Comparison of ENCODE assay signal across 16 cellular contexts in the genomic region with DNA sequence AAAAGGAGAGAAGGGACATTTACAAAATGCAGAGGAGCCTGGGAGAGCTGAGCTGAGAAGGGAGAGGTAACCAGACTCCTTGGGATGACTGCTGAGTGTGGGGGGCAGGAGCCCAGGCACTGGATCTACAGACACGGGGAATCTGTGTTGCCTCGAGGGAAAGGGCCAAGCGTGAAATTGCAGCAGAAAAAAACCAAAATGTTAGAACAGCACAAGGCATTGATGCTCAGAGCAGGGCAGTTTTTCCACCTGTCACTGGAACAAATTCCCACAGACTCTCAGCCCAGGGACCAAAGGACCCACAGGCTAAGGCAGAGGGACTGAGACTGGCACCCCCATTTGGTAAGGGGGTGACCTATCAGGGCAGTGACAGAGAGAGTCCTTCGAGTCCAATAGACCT. TPM values are rescaled to one million over a fixed set of nuclear protein-coding genes. Genes with fewer than 3 reads are reported as not detected.
DNase-seq lines count a peak whose midpoint lies in the region; TF ChIP-seq lines count a peak whose summit lies in the region.
"Had no signal": no experiment of that assay in that cellular context is flagged by ENCODE, and none has a peak within 500 bp of the region (broad histone marks: within the 10 kb centered on the region; RNA-seq: fewer than 3 reads in every experiment).

No MANE protein-coding gene starts in this region.

- peaks cover 19% of the 10 kb centered on the region for H3K4me1 ChIP-seq in skeletal muscle satellite cell (ENCODE audit: control insufficient read depth, insufficient read depth, low read length)
- H3K4me1 ChIP-seq: parathyroid adenoma had no signal

- no peak overlapping the region for H3K4me3 ChIP-seq in skeletal muscle satellite cell (ENCODE audit: low read length)
- H3K4me3 ChIP-seq in MG63 = no peak overlapping the region
- H3K4me3 ChIP-seq: body of pancreas had no signal

- H3K36me3 ChIP-seq in skeletal muscle satellite cell (ENCODE audit: insufficient read depth, low read length) (no peaks in the 10 kb centered on the region), MG63 (no peaks in the 10 kb centered on the region)
- H3K36me3 ChIP-seq: gastrocnemius medialis had no signal

- H3K27me3 Mint-ChIP-seq in brain (peaks cover 37% of the 10 kb centered on the region), immature natural killer cell (ENCODE audit: low read depth in 3 of 3) (peaks cover 10 to 13% (median 12%) of the 10 kb centered on the region in 3 donors)

- DNase-seq in ELF-1 (ENCODE audit: low read depth, low spot score) (peak; percentile 35), immature natural killer cell (no peak), LoVo (ENCODE audit: low spot score) (no peak), MG63 (no peak), mucosa of gallbladder (ENCODE audit: low spot score) (no peak)
- DNase-seq in NK-92 treated with Interleukin-12 subunit alpha and Interleukin-12 subunit beta, amount 100 ng/mL, for 24 hours (lab: John Stamatoyannopoulos, UW) = no peak
- DNase-seq: activated naive CD4-positive, alpha-beta T cell treated with anti-CD3 and anti-CD28 coated beads for 36 hours; body of pancreas; gastrocnemius medialis; NCI-H2081 treated with DMSO at 0.1 percent for 48 hours; stimulated activated naive CD8-positive, alpha-beta T cell treated with anti-CD3 and anti-CD28 coated beads, Interleukin-15, Interleukin-2, amounts not matched to agents 100 U/mL and 50 U/mL, for 24 hours; T-helper 1 cell had no signal

- H3K4me2 ChIP-seq in skeletal muscle satellite cell (ENCODE audit: low read length) = peak overlapping the region; percentile 97

- H3K27me3 ChIP-seq in skeletal muscle satellite cell (ENCODE audit: control insufficient read depth, insufficient read depth, low read length) (peaks cover 13% of the 10 kb centered on the region), MG63 (no peaks in the 10 kb centered on the region)
- H3K27me3 ChIP-seq: body of pancreas had no signal

- H3K36me3 Mint-ChIP-seq in brain (no peaks in the 10 kb centered on the region), immature natural killer cell (no peaks in the 10 kb centered on the region)
- H3K36me3 Mint-ChIP-seq: memory B cell had no signal

- no peaks in the 10 kb centered on the region for H3K9me3 ChIP-seq in skeletal muscle satellite cell (replicated peaks; ENCODE audit: low read length)
- H3K9me3 ChIP-seq in MG63 = no peaks in the 10 kb centered on the region
- H3K9me3 ChIP-seq: body of pancreas, gastrocnemius medialis had no signal

- H3K4me3 Mint-ChIP-seq in brain (peak overlapping the region; percentile 79 to 90 (median 82)), immature natural killer cell (peak overlapping the region in 4 of 5 donors; percentile 38 to 51 (median 42))
- H3K4me3 Mint-ChIP-seq: activated naive CD4-positive, alpha-beta T cell treated with anti-CD3 and anti-CD28 coated beads for 36 hours had no signal

- peak overlapping the region in 3 of 5 experiments; percentile 36 to 96 (median 86) for H3K27ac Mint-ChIP-seq in brain
- no peak overlapping the region for H3K27ac Mint-ChIP-seq in immature natural killer cell
- H3K27ac Mint-ChIP-seq: activated naive CD4-positive, alpha-beta T cell treated with anti-CD3 and anti-CD28 coated beads for 36 hours; memory B cell had no signal

- H3K9ac ChIP-seq in skeletal muscle satellite cell (ENCODE audit: low read depth, low read length) = no peak overlapping the region
- H3K9ac ChIP-seq: parathyroid adenoma had no signal

- no peak for TF ChIP-seq CTCF in brain (conservative IDR thresholded peaks at IDR 0.05)

- H3K4me1 Mint-ChIP-seq in brain (peaks cover 43% of the 10 kb centered on the region), immature natural killer cell (peaks cover 7 to 8% of the 10 kb centered on the region in 2 donors)

- no peaks in the 10 kb centered on the region for H3K9me3 Mint-ChIP-seq in brain
- H3K9me3 Mint-ChIP-seq in immature natural killer cell = no peaks in the 10 kb centered on the region
- H3K9me3 Mint-ChIP-seq: activated naive CD4-positive, alpha-beta T cell treated with anti-CD3 and anti-CD28 coated beads for 36 hours; memory B cell had no signal

RNA-seq across cellular contexts. Expression of a gene that starts 2.0 kb away (rescaled TPM):
- polyA plus RNA-seq in brain (ENCODE audit: insufficient read depth, low read depth, low replicate concordance) = 6.5 TPM
- under 1 TPM in 1 of 3 donors, not detected in 2; 0.02 TPM for polyA plus RNA-seq in immature natural killer cell
- 0.51 and 0.87 TPM in 2 replicates for total RNA-seq in skeletal muscle satellite cell (2012; rRNA removed)
- 1.4 and 2.0 TPM in 2 replicates for total RNA-seq in MG63 (2014; rRNA removed; shearing (Covaris generic); ENCODE audit: low replicate concordance)
- total RNA-seq in mucosa of gallbladder = 15.2 TPM

Comparison
In these comparisons a context has a peak if more than half of its experiments do, and no peak if none do; other contexts are left out.
1. H3K27ac Mint-ChIP-seq: peak in brain (3 of 5); none in immature natural killer cell (0 of 6).